Comparison of ENCODE assay signal across 8 cellular contexts in the genomic region with DNA sequence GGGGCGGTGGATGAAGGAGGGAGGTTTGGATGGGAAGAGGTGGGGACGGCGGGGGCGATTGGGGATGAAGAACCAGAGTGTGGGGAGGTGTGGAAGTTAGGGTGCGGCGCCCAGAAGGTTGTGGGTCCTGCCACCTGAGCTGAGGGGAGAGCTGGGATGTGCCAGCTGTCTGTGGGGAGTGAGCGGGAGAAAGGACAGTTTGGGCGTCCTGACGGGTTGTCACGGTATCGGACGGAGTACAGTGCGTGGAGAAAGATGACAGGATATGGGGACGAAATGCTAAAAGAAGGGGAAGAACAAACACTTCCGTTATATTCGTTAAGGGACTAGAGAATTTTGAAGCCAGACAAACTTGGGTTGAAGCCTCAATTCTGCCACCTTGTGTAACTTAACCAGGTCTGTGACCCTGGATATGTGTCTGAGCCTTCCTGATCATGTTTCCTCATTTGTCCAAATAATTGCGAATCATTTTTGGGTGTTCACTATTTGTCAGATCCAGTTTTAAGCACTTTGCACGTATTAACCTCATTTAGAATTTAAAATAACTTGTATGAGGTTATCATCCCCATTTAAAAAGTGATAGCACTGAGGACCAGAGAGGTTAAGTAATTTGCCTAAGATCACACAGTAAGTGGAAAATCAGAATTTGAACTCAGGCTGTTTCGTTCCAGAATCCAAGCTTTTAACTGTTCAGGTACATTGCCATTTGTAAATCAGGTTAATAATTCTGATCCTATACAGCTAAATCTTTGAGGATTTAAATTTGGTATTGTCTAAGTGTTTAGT. TPM values are rescaled to one million over a fixed set of nuclear protein-coding genes. Genes with fewer than 3 reads are reported as not detected.
DNase-seq lines count a peak whose midpoint lies in the region; ATAC-seq and TF ChIP-seq lines count a peak whose summit lies in the region.

No MANE protein-coding gene starts in this region.

- ATAC-seq in GM18868 (IDR thresholded peaks at IDR 0.05; ENCODE audit: unreplicated experiment) (peak; percentile 7), HG03280 (IDR thresholded peaks at IDR 0.05; ENCODE audit: unreplicated experiment) (peak; percentile 11)

- no peaks in the 10 kb centered on the region for H3K36me3 Mint-ChIP-seq in osteocyte (ENCODE audit: unreplicated experiment)

- H3K9me3 Mint-ChIP-seq in osteocyte (ENCODE audit: unreplicated experiment): no peaks in the 10 kb centered on the region

- H3K27me3 Mint-ChIP-seq in osteocyte (ENCODE audit: unreplicated experiment): no peaks in the 10 kb centered on the region

- peak overlapping the region; percentile 92 for H3K4me3 ChIP-seq in epithelial cell of proximal tubule (ENCODE audit: low read depth, low read length)

- peak overlapping the region; percentile 96 for H3K4me3 Mint-ChIP-seq in osteocyte (ENCODE audit: unreplicated experiment)

- DNase-seq in CD1c-positive myeloid dendritic cell (ENCODE audit: extremely low spot score) (peak; percentile 68), SW480 (ENCODE audit: low spot score) (peak; percentile 63), epithelial cell of proximal tubule (ENCODE audit: low read depth) (no peak), osteocyte (ENCODE audit: extremely low spot score, unreplicated experiment) (no peak), NCI-H446 treated with DMSO at 0.1 percent for 48 hours (lab: John Stamatoyannopoulos, UW) (no peak), AG08396 (ENCODE audit: low spot score) (no peak)

- peak overlapping the region; percentile 96 for H3K27ac Mint-ChIP-seq in osteocyte (ENCODE audit: unreplicated experiment)

- H3K4me1 Mint-ChIP-seq in osteocyte (ENCODE audit: unreplicated experiment): peaks cover 22% of the 10 kb centered on the region

- TF ChIP-seq CTCF in epithelial cell of proximal tubule (conservative IDR thresholded peaks at IDR 0.05; ENCODE audit: low read depth, low read length): peak; percentile 9
- TF ChIP-seq CTCF in osteocyte (IDR thresholded peaks at IDR 0.05): peak; percentile 29

RNA-seq across cellular contexts. Expression of gene CNTRL, which starts 0.7 kb away (rescaled TPM):
- total RNA-seq in epithelial cell of proximal tubule (9.2 and 9.6 TPM in 2 replicates), osteocyte (7.5 and 10.4 TPM in 2 replicates)

RNA-seq across cellular contexts. Expression of gene C5, which starts 25.4 kb away (rescaled TPM):
- total RNA-seq in epithelial cell of proximal tubule (0.52 and 0.65 TPM in 2 replicates), osteocyte (6.3 and 7.6 TPM in 2 replicates)

Comparison
In these comparisons a context has a peak if more than half of its experiments do, and no peak if none do; other contexts are left out.
1. DNase-seq: peak in CD1c-positive myeloid dendritic cell (single experiment) and SW480 (single experiment); none in epithelial cell of proximal tubule (single experiment), osteocyte (single experiment), NCI-H446 treated with DMSO at 0.1 percent for 48 hours (single experiment) and AG08396 (single experiment).